ENCODE assay signal across 8 cellular contexts in genomic region chr18:23585007-23585871, GRCh38. TPM values are rescaled to one million over a fixed set of nuclear protein-coding genes. Genes with fewer than 3 reads are reported as not detected.
A peak's percentile ranks its signal among the peaks of the same experiment; 100 is the strongest.
DNase-seq lines count a peak whose midpoint lies in the region; ATAC-seq and TF ChIP-seq lines count a peak whose summit lies in the region.

No MANE protein-coding gene starts in this region.

- no peak for ATAC-seq in activated T-helper 17 cell treated with anti-CD3 and anti-CD28 coated beads, Interleukin-2, amount 50 U/mL, for 72 hours (replicated peaks)
- ATAC-seq in GM18511 (IDR thresholded peaks at IDR 0.05; ENCODE audit: unreplicated experiment) (no peak), HG03095 (IDR thresholded peaks at IDR 0.05; ENCODE audit: unreplicated experiment) (no peak)

- no peaks in the 10 kb centered on the region; the same call in 1 of the 2 replicates for H4K20me1 ChIP-seq in DOHH2 (ENCODE audit: control insufficient read depth, insufficient read depth, low read depth, low read length)
- no peaks in the 10 kb centered on the region for H4K20me1 ChIP-seq in KMS-11 (ENCODE audit: insufficient read depth)

- H3K27ac Mint-ChIP-seq in activated T-helper 17 cell treated with anti-CD3 and anti-CD28 coated beads, Interleukin-2, amount 50 U/mL, for 72 hours: peak overlapping the region; percentile 92

- peak overlapping the region; percentile 96 for H3K4me3 Mint-ChIP-seq in activated T-helper 17 cell treated with anti-CD3 and anti-CD28 coated beads, Interleukin-2, amount 50 U/mL, for 72 hours

- no peaks in the 10 kb centered on the region for H3F3A ChIP-seq in DOHH2 (ENCODE audit: control insufficient read depth, insufficient read depth)

- H3K9me3 Mint-ChIP-seq in activated T-helper 17 cell treated with anti-CD3 and anti-CD28 coated beads, Interleukin-2, amount 50 U/mL, for 72 hours: no peaks in the 10 kb centered on the region

- H3K27me3 ChIP-seq in DOHH2 (ENCODE audit: control insufficient read depth, low read length) (0 out of 2 replicates have a peak, but pooled peaks cover 5% of the 10 kb centered on the region), KMS-11 (ENCODE audit: insufficient read depth, low read depth) (no peaks in the 10 kb centered on the region), right atrium auricular region (no peaks in the 10 kb centered on the region)

- H3K4me1 ChIP-seq in DOHH2 (ENCODE audit: control insufficient read depth, low read length) (peaks cover 21% of the 10 kb centered on the region), KMS-11 (ENCODE audit: low read depth, poor library complexity, severe bottlenecking) (peaks cover 55% of the 10 kb centered on the region), right atrium auricular region (peaks cover 0 to 33% of the 10 kb centered on the region in 2 donors)

- TF ChIP-seq CTCF in DOHH2 (IDR thresholded peaks at IDR 0.05; ENCODE audit: low read depth, low read length, poor library complexity, severe bottlenecking): no peak
- no peak for TF ChIP-seq CTCF in KMS-11 (conservative IDR thresholded peaks at IDR 0.05; ENCODE audit: low read depth, low read length)
- TF ChIP-seq CTCF in right atrium auricular region (IDR thresholded peaks at IDR 0.05): no peak
- TF ChIP-seq CTCF in retinal pigment epithelial cell (conservative IDR thresholded peaks at IDR 0.05; ENCODE audit: low read depth, low read length): no peak

- H3K36me3 ChIP-seq in DOHH2 (ENCODE audit: control insufficient read depth, low read length) (peaks cover 13% of the 10 kb centered on the region), KMS-11 (ENCODE audit: insufficient read depth) (no peaks in the 10 kb centered on the region), right atrium auricular region (no peaks in the 10 kb centered on the region)

- H3K4me3 ChIP-seq in DOHH2 (ENCODE audit: low read length) (peak overlapping the region; percentile 91), KMS-11 (IDR thresholded peaks at IDR 0.05; ENCODE audit: insufficient read depth, low read depth, low read length) (peak overlapping the region; percentile 73), right atrium auricular region (peak overlapping the region; percentile 77 to 87), retinal pigment epithelial cell (ENCODE audit: low read length) (peak overlapping the region; percentile 80)

- no peak for DNase-seq in right atrium auricular region (ENCODE audit: low spot score)
- no peak for DNase-seq in retinal pigment epithelial cell (ENCODE audit: low read depth)
- DNase-seq in ureter (ENCODE audit: low spot score): no peak

- H3K79me2 ChIP-seq in DOHH2 (ENCODE audit: control insufficient read depth, low read length): peaks cover 59% of the 10 kb centered on the region
- peaks cover 56% of the 10 kb centered on the region for H3K79me2 ChIP-seq in KMS-11 (ENCODE audit: insufficient read depth, low read depth)

- H3K4me1 Mint-ChIP-seq in activated T-helper 17 cell treated with anti-CD3 and anti-CD28 coated beads, Interleukin-2, amount 50 U/mL, for 72 hours: peaks cover 29% of the 10 kb centered on the region

- peak overlapping the region; percentile 85; the same call in 1 of the 2 replicates for H3K27ac ChIP-seq in DOHH2 (ENCODE audit: low read depth, low read length)
- H3K27ac ChIP-seq in KMS-11: peak overlapping the region; percentile 92
- peak overlapping the region; percentile 99 to 100 for H3K27ac ChIP-seq in right atrium auricular region

- peaks cover 45% of the 10 kb centered on the region for H3K36me3 Mint-ChIP-seq in activated T-helper 17 cell treated with anti-CD3 and anti-CD28 coated beads, Interleukin-2, amount 50 U/mL, for 72 hours (ENCODE audit: low read depth)

- H3K9me2 ChIP-seq in DOHH2 (replicated peaks; ENCODE audit: control insufficient read depth, low read length): no peaks in the 10 kb centered on the region

- H3K9me3 ChIP-seq in DOHH2 (ENCODE audit: control insufficient read depth, insufficient read depth, low read length): no peaks in the 10 kb centered on the region
- no peaks in the 10 kb centered on the region for H3K9me3 ChIP-seq in right atrium auricular region

- H3K4me2 ChIP-seq in DOHH2 (ENCODE audit: low read length) (peak overlapping the region; percentile 90), KMS-11 (peak overlapping the region; percentile 75)

- peak overlapping the region; percentile 91; the same call in 1 of the 2 replicates for H2AFZ ChIP-seq in KMS-11 (ENCODE audit: low read depth)

- H3K9ac ChIP-seq in KMS-11: peak overlapping the region; percentile 88; the same call in 1 of the 2 replicates

- no peaks in the 10 kb centered on the region for H3K27me3 Mint-ChIP-seq in activated T-helper 17 cell treated with anti-CD3 and anti-CD28 coated beads, Interleukin-2, amount 50 U/mL, for 72 hours

RNA-seq across cellular contexts. Expression of gene NPC1, which starts 1.1 kb away (rescaled TPM):
- 10 to 100 TPM; 39.6 to 49.3 TPM for total RNA-seq in activated T-helper 17 cell treated with anti-CD3 and anti-CD28 coated beads, Interleukin-2, amount 50 U/mL, for 72 hours
- total RNA-seq in right atrium auricular region (10 to 100 TPM; 16.2 to 26.4 TPM), ureter (42.0 TPM)
